ENCODE assay signal across 34 cellular contexts in genomic region chr2:3758906-3759305, GRCh38. TPM values are rescaled to one million over a fixed set of nuclear protein-coding genes. Genes with fewer than 3 reads are reported as not detected.
"Had no signal": no experiment of that assay in that cellular context is flagged by ENCODE, and none has a peak within 500 bp of the region (broad histone marks: within the 10 kb centered on the region; RNA-seq: fewer than 3 reads in every experiment).

No MANE protein-coding gene starts in this region.

- H3K9me3 ChIP-seq: neutrophil, ovary, psoas muscle, right lobe of liver, spleen, thoracic aorta, tibial artery, transverse colon, upper lobe of left lung, uterus had no signal

- H3K36me3 ChIP-seq: neutrophil, ovary, right lobe of liver, spleen, thoracic aorta, tibial artery, transverse colon, upper lobe of left lung, uterus had no signal

- H3K4me3 Mint-ChIP-seq: naive B cell; naive thymus-derived CD8-positive, alpha-beta T cell; natural killer cell treated with Interleukin-12 subunit alpha and Interleukin-12 subunit beta and Interleukin-15 and Interleukin-18, amount 100 ng/mL, for 72 hours; nephron progenitor cell; neural crest cell; stimulated activated memory B cell treated with anti-CD40 and anti-IgM and Interleukin-4, amounts not matched to agents 10 μg/mL and 1 μg/mL and 100 μg/mL, for 72 hours; stimulated activated naive CD8-positive, alpha-beta T cell treated with anti-CD3 and anti-CD28 coated beads, Interleukin-15, amount 100 ng/mL, for 72 hours had no signal

- ATAC-seq: naive thymus-derived CD8-positive, alpha-beta T cell; natural killer cell treated with Interleukin-12 subunit alpha and Interleukin-12 subunit beta and Interleukin-15 and Interleukin-18, amount 100 ng/mL, for 72 hours; psoas muscle; right cardiac atrium; right lobe of liver; stimulated activated memory B cell treated with anti-CD40 and anti-IgM and Interleukin-4, amounts not matched to agents 10 μg/mL and 1 μg/mL and 100 μg/mL, for 72 hours; stimulated activated naive CD8-positive, alpha-beta T cell treated with anti-CD3 and anti-CD28 coated beads, Interleukin-15, amount 100 ng/mL, for 72 hours; stimulated activated naive CD8-positive, alpha-beta T cell treated with anti-CD3 and anti-CD28 coated beads, Interleukin-15, Interleukin-2, amounts not matched to agents 100 U/mL and 50 U/mL, for 24 hours had no signal

- H3K27ac Mint-ChIP-seq: naive B cell; naive thymus-derived CD8-positive, alpha-beta T cell; natural killer cell treated with Interleukin-12 subunit alpha and Interleukin-12 subunit beta and Interleukin-15 and Interleukin-18, amount 100 ng/mL, for 72 hours; nephron progenitor cell; progenitor cell of endocrine pancreas; stimulated activated memory B cell treated with anti-CD40 and anti-IgM and Interleukin-4, amounts not matched to agents 10 μg/mL and 1 μg/mL and 100 μg/mL, for 72 hours; stimulated activated naive CD8-positive, alpha-beta T cell treated with anti-CD3 and anti-CD28 coated beads, Interleukin-15, amount 100 ng/mL, for 72 hours had no signal

- H3K27me3 ChIP-seq: ovary, right lobe of liver, spleen, tibial artery, transverse colon, upper lobe of left lung, uterus had no signal

- H3K9me3 Mint-ChIP-seq: naive thymus-derived CD8-positive, alpha-beta T cell; stimulated activated naive CD8-positive, alpha-beta T cell treated with anti-CD3 and anti-CD28 coated beads, Interleukin-15, amount 100 ng/mL, for 72 hours had no signal

- H3K79me2 ChIP-seq: parathyroid adenoma had no signal

- H3K27ac ChIP-seq: neutrophil, ovary, parathyroid adenoma, psoas muscle, right lobe of liver, skin epidermis, spleen, thoracic aorta, tibial artery, transverse colon, upper lobe of left lung, uterus had no signal

- H2AFZ ChIP-seq: parathyroid adenoma had no signal

- H3K36me3 Mint-ChIP-seq: naive B cell; naive thymus-derived CD8-positive, alpha-beta T cell; natural killer cell treated with Interleukin-12 subunit alpha and Interleukin-12 subunit beta and Interleukin-15 and Interleukin-18, amount 100 ng/mL, for 72 hours; stimulated activated memory B cell treated with anti-CD40 and anti-IgM and Interleukin-4, amounts not matched to agents 10 μg/mL and 1 μg/mL and 100 μg/mL, for 72 hours had no signal

- H3K4me2 ChIP-seq: smooth muscle cell had no signal

- H3K4me1 Mint-ChIP-seq: naive B cell; naive thymus-derived CD8-positive, alpha-beta T cell; stimulated activated memory B cell treated with anti-CD40 and anti-IgM and Interleukin-4, amounts not matched to agents 10 μg/mL and 1 μg/mL and 100 μg/mL, for 72 hours; stimulated activated naive CD8-positive, alpha-beta T cell treated with anti-CD3 and anti-CD28 coated beads, Interleukin-15, amount 100 ng/mL, for 72 hours had no signal

- DNase-seq: naive B cell; naive thymus-derived CD8-positive, alpha-beta T cell; nephron progenitor cell; ovary; posterior cingulate gyrus; psoas muscle; right cardiac atrium; right lobe of liver; spleen; stimulated activated CD4-positive, alpha-beta T cell treated with anti-CD3 and anti-CD28 coated beads, Interleukin-12 subunit alpha, Interleukin-12 subunit beta, amount 100 ng/mL, for 4 hours; stimulated activated CD4-positive, alpha-beta T cell treated with anti-CD3 and anti-CD28 coated beads, Interleukin-1b, Interleukin-23, amount 100 ng/mL, for 48 hours; stimulated activated CD4-positive, alpha-beta T cell treated with anti-CD3 and anti-CD28 coated beads, Interleukin-4, amount 100 ng/mL, for 1 hour; stimulated activated CD4-positive, alpha-beta T cell treated with anti-CD3 and anti-CD28 coated beads, Interleukin-4, amount 100 ng/mL, for 4 hours; stimulated activated CD8-positive, alpha-beta memory T cell treated with anti-CD3 and anti-CD28 coated beads, Interleukin-4, amount 100 ng/mL, for 48 hours; stimulated activated naive CD4-positive, alpha-beta T cell; stimulated activated naive CD8-positive, alpha-beta T cell treated with anti-CD3 and anti-CD28 coated beads, Interleukin-15, amount 100 ng/mL, for 72 hours; stimulated activated naive CD8-positive, alpha-beta T cell treated with anti-CD3 and anti-CD28 coated beads, Interleukin-15, Interleukin-2, amounts not matched to agents 100 U/mL and 50 U/mL, for 24 hours; substantia nigra; tibial artery; transverse colon; upper lobe of left lung; uterus had no signal

- H3K4me1 ChIP-seq: parathyroid adenoma, psoas muscle, right lobe of liver, tibial artery, transverse colon, upper lobe of left lung, uterus had no signal

- H3K9ac ChIP-seq: parathyroid adenoma had no signal

- H3K4me3 ChIP-seq: ovary, psoas muscle, right lobe of liver, skin epidermis, smooth muscle cell, spleen, thoracic aorta, tibial artery, transverse colon, upper lobe of left lung, uterus had no signal

RNA-seq across cellular contexts. Expression of gene DCDC2C, which starts 55.5 kb away (rescaled TPM):
- total RNA-seq: myocyte; naive thymus-derived CD8-positive, alpha-beta T cell; natural killer cell treated with Interleukin-12 subunit alpha and Interleukin-12 subunit beta and Interleukin-15 and Interleukin-18, amount 100 ng/mL, for 72 hours; neural crest cell; progenitor cell of endocrine pancreas; psoas muscle; renal cortical epithelial cell; right cardiac atrium; right lobe of liver; smooth muscle cell; spleen; transverse colon; upper lobe of left lung; ureter; uterus had no signal
- polyA plus RNA-seq: naive thymus-derived CD8-positive, alpha-beta T cell; right cardiac atrium; smooth muscle cell had no signal
